Comparison of ENCODE assay signal across 10 cellular contexts in genomic region chr17:27793168-27793905, GRCh38. TPM values are rescaled to one million over a fixed set of nuclear protein-coding genes. Genes with fewer than 3 reads are reported as not detected.
DNase-seq lines count a peak whose midpoint lies in the region; ATAC-seq, FAIRE-seq and TF ChIP-seq lines count a peak whose summit lies in the region.
"Had no signal": no experiment of that assay in that cellular context is flagged by ENCODE, and none has a peak within 500 bp of the region (broad histone marks: within the 10 kb centered on the region; RNA-seq: fewer than 3 reads in every experiment).

No MANE protein-coding gene starts in this region.

- WGBS in A549 (ENCODE audit: missing lambda C conversion rate) = 29% methylated on average over 16 of the region's 58 CpGs
- WGBS in mesenchymal stem cell = 6% methylated on average over 39 of the region's 58 CpGs
- 2 to 3% methylated on average over 43 to 58 of the region's 58 CpGs for WGBS in aorta, 2 donors

- peak overlapping the region; percentile 58 for H3K4me3 Mint-ChIP-seq in chondrocyte (ENCODE audit: unreplicated experiment)
- H3K4me3 Mint-ChIP-seq in CD14-positive monocyte = peak overlapping the region in 1 of 2 donors; percentile 74

- H4K91ac ChIP-seq in mesenchymal stem cell (ENCODE audit: low read length) = no peak overlapping the region

- no peak overlapping the region for H2BK15ac ChIP-seq in mesenchymal stem cell (ENCODE audit: low read depth, poor library complexity, severe bottlenecking)

- H3K36me3 ChIP-seq in mesenchymal stem cell (ENCODE audit: control insufficient read depth in 1 of 2, insufficient read depth in 2 of 2, low read depth in 1 of 2, low read length in 2 of 2) (no peaks in the 10 kb centered on the region), aorta (ENCODE audit: control insufficient read depth in 1 of 2, insufficient read depth in 2 of 2, low read length in 1 of 2) (no peaks in the 10 kb centered on the region)

- peak overlapping the region; percentile 100 for H3K4me2 ChIP-seq in A549
- H3K4me2 ChIP-seq in mesenchymal stem cell (ENCODE audit: low read length, poor library complexity, severe bottlenecking) = peak overlapping the region; percentile 51

- TF ChIP-seq CTCF in A549 (IDR thresholded peaks at IDR 0.05) = no peak
- no peak for TF ChIP-seq CTCF in chondrocyte (IDR thresholded peaks at IDR 0.05)
- no peak for TF ChIP-seq CTCF in CD14-positive monocyte (IDR thresholded peaks at IDR 0.05)

- CTCF ChIA-PET in A549 (lab: Yijun Ruan, JAX) = interaction anchor here (0.6 to 5.1 kb wide), 9 partner anchors 12 to 460 kb away, joined by 3 to 58 read pairs (median 4); no protein-coding TSS in a partner anchor

- no peak overlapping the region for H3K18ac ChIP-seq in mesenchymal stem cell (ENCODE audit: low read depth in 1 of 2, low read length in 2 of 2)

- H3K27ac Mint-ChIP-seq in chondrocyte (ENCODE audit: unreplicated experiment) (no peak overlapping the region), CD14-positive monocyte (peak overlapping the region in 1 of 7 donors; percentile 12)

- H2AK5ac ChIP-seq in mesenchymal stem cell (ENCODE audit: low read length, severe bottlenecking) = no peak overlapping the region

- H3K4me1 ChIP-seq in A549 (peaks cover 10% of the 10 kb centered on the region; the same call in 2 of the 3 replicates), mesenchymal stem cell (ENCODE audit: control insufficient read depth, insufficient read depth, low read depth, low read length) (peaks cover 5% of the 10 kb centered on the region), aorta (ENCODE audit: control insufficient read depth in 1 of 2, insufficient read depth in 2 of 2, low read length in 2 of 2) (no peaks in the 10 kb centered on the region)

- peak; percentile 31; the same call in 1 of the 2 replicates for TF ChIP-seq POLR2A in A549 (IDR thresholded peaks at IDR 0.05; ENCODE audit: low read length)

- H3K36me3 Mint-ChIP-seq in chondrocyte (ENCODE audit: low read depth) = peaks cover 2% of the 10 kb centered on the region
- no peaks in the 10 kb centered on the region for H3K36me3 Mint-ChIP-seq in CD14-positive monocyte

- H4K8ac ChIP-seq in mesenchymal stem cell (ENCODE audit: low read length) = no peak overlapping the region

- no peak overlapping the region for H2BK12ac ChIP-seq in mesenchymal stem cell (ENCODE audit: low read length in 2 of 2)

- H2BK120ac ChIP-seq in mesenchymal stem cell (ENCODE audit: low read depth, low read length) = no peak overlapping the region

- H2BK5ac ChIP-seq in mesenchymal stem cell (ENCODE audit: low read depth, low read length, poor library complexity, severe bottlenecking) = no peak overlapping the region

- TF ChIP-seq EP300 in A549 (IDR thresholded peaks at IDR 0.05) = no peak

- peaks cover 4% of the 10 kb centered on the region for H3K4me1 Mint-ChIP-seq in chondrocyte (ENCODE audit: low read depth)
- H3K4me1 Mint-ChIP-seq in CD14-positive monocyte = peaks cover 4% of the 10 kb centered on the region

- H3K4me3 ChIP-seq in A549 (peak overlapping the region; percentile 53), mesenchymal stem cell (ENCODE audit: insufficient read depth in 1 of 2, low read depth in 1 of 2, low read length in 2 of 2) (peak overlapping the region in 1 of 2 experiments; percentile 55), aorta (ENCODE audit: low read length in 2 of 2) (no peak overlapping the region)

- intact Hi-C loops in aorta (cut with DNase I) = no loop called here
- intact Hi-C loops in CD14-positive monocyte (cut with micrococcal nuclease) = no loop called here

- POLR2A ChIA-PET in A549 (lab: Yijun Ruan, JAX) = no interaction called here

- H3K27ac ChIP-seq in A549 (peak overlapping the region; percentile 32 to 73; a peak in 5 of 6 replicates), mesenchymal stem cell (ENCODE audit: low read length, poor library complexity, severe bottlenecking) (no peak overlapping the region), aorta (ENCODE audit: low read depth in 1 of 2, low read length in 2 of 2) (no peak overlapping the region)
- H3K27ac ChIP-seq: VCaP had no signal

- H3K23ac ChIP-seq in mesenchymal stem cell (ENCODE audit: low read length in 2 of 2) = peak overlapping the region in 1 of 2 experiments; percentile 38

- H3K4ac ChIP-seq in mesenchymal stem cell (ENCODE audit: low read depth in 1 of 2, low read length in 2 of 2) = no peak overlapping the region

- H3K9ac ChIP-seq in mesenchymal stem cell (ENCODE audit: low read length) = no peak overlapping the region

- H3K27me3 ChIP-seq in mesenchymal stem cell (ENCODE audit: control insufficient read depth in 1 of 2, insufficient read depth in 1 of 2, low read length in 2 of 2) (peaks cover 59 to 73% of the 10 kb centered on the region in 2 experiments), aorta (ENCODE audit: control insufficient read depth in 1 of 2, insufficient read depth in 2 of 2, low read length in 1 of 2) (no peaks in the 10 kb centered on the region)

- peak; percentile 69 to 85 for ATAC-seq in A549
- ATAC-seq in aorta (ENCODE audit: low FRiP score) = peak; percentile 56

- no peak overlapping the region for H2AFZ ChIP-seq in mesenchymal stem cell (ENCODE audit: low read depth, low read length)

- H3K9me3 Mint-ChIP-seq in chondrocyte (ENCODE audit: low read depth) = no peaks in the 10 kb centered on the region
- H3K9me3 Mint-ChIP-seq in CD14-positive monocyte = peaks cover 0 to 6% (median 0%) of the 10 kb centered on the region in 7 donors

- no peaks in the 10 kb centered on the region for H3K79me1 ChIP-seq in mesenchymal stem cell (replicated peaks; ENCODE audit: low read length, poor library complexity, severe bottlenecking)

- no peaks in the 10 kb centered on the region for H3K9me3 ChIP-seq in A549
- no peaks in the 10 kb centered on the region for H3K9me3 ChIP-seq in mesenchymal stem cell (ENCODE audit: control insufficient read depth, low read length)
- no peaks in the 10 kb centered on the region for H3K9me3 ChIP-seq in aorta (ENCODE audit: control insufficient read depth, low read length)

- no peak for FAIRE-seq in A549 (lab: Jason Lieb, UNC)

- no peak overlapping the region for H3K14ac ChIP-seq in mesenchymal stem cell (ENCODE audit: low read length in 2 of 2)

- peak in 1 of 2 experiments; percentile 37 for DNase-seq in A549 (ENCODE audit: low read depth in 1 of 2, low spot score in 1 of 2)
- peak; percentile 22 for DNase-seq in HK-2 (ENCODE audit: unreplicated experiment)
- no peak for DNase-seq in chondrocyte (ENCODE audit: low spot score)
- DNase-seq in mesenchymal stem cell = no peak
- DNase-seq in aorta = no peak
- no peak for DNase-seq in dedifferentiated amniotic fluid mesenchymal stem cell (ENCODE audit: extremely low spot score)
- no peak for DNase-seq in OCI-M2 (lab: John Stamatoyannopoulos, UW; ENCODE audit: unreplicated experiment)
- no peak for DNase-seq in CD14-positive monocyte (ENCODE audit: low spot score)

- peaks cover 54% of the 10 kb centered on the region for H3K27me3 Mint-ChIP-seq in chondrocyte (ENCODE audit: low read depth)
- H3K27me3 Mint-ChIP-seq in CD14-positive monocyte (ENCODE audit: low read depth in 3 of 3) = peaks cover 34 to 59% (median 46%) of the 10 kb centered on the region in 3 donors

- no peak for TF ChIP-seq RAD21 in A549 (conservative IDR thresholded peaks at IDR 0.05 in 1 of 2, IDR thresholded peaks at IDR 0.05 in 1 of 2)

TF ChIP-seq in A549, 52 proteins besides CTCF, POLR2A, EP300 and RAD21:
- peak; percentile 93 for TF ChIP-seq E2F6 (IDR thresholded peaks at IDR 0.05; ENCODE audit: borderline replicate concordance, low read depth)
- TF ChIP-seq MAX (IDR thresholded peaks at IDR 0.05) = peak; percentile 81
- TF ChIP-seq KDM5A (IDR thresholded peaks at IDR 0.05) = no peak
- no peak for TF ChIP-seq TFCP2L1 (CRISPR knock-in tag; IDR thresholded peaks at IDR 0.05)
- no peak for TF ChIP-seq FOSB (CRISPR knock-in tag; IDR thresholded peaks at IDR 0.05)

RNA-seq across cellular contexts. Expression of gene NOS2, which starts 7.0 kb away (rescaled TPM):
- 0.08 and 0.09 TPM in 2 replicates for polyA plus RNA-seq in A549 (2011; rRNA removed)
- 0.23 and 0.24 TPM in 2 replicates for polyA plus RNA-seq in A549 (2012; cell fraction: cytosol; rRNA removed)
- 0.21 and 0.37 TPM in 2 replicates for polyA plus RNA-seq in A549 (2012; cell fraction: nucleus; rRNA removed)
- 0.13 to 0.18 TPM (median 0.17 TPM) in 3 replicates for polyA plus RNA-seq in A549 (2017; fragmentation: RNase III; extraction: RNeasy Plus Mini Kit Qiagen cat#74134 plus additional on column Dnase treatment)
- 0.10 and 0.12 TPM in 2 replicates for polyA minus RNA-seq in A549 (2011; rRNA and poly(A)+ RNA removed)
- not detected in 3 replicates for total RNA-seq in chondrocyte
- polyA plus RNA-seq in mesenchymal stem cell (2013, experiment 1 of 2) = not detected
- not detected for polyA plus RNA-seq in mesenchymal stem cell (2013, experiment 2 of 2)
- under 1 TPM; 0.16 to 0.48 TPM for total RNA-seq in aorta
- under 1 TPM; 0.36 to 0.38 TPM for polyA plus RNA-seq in aorta
- not detected for polyA plus RNA-seq in CD14-positive monocyte
- total RNA-seq: pulmonary artery endothelial cell had no signal

Comparison
In these comparisons a context has a peak if more than half of its experiments do, and no peak if none do; other contexts are left out.
1. H3K27ac ChIP-seq: peak in A549 (2 of 2); none in mesenchymal stem cell (single experiment) and aorta (0 of 2).